17 cellular contexts compared by ENCODE assay signal in genomic region chr13:21872795-21873194, GRCh38.
"Had no signal": no experiment of that assay in that cellular context is flagged by ENCODE, and none has a peak within 500 bp of the region (broad histone marks: within the 10 kb centered on the region; RNA-seq: fewer than 3 reads in every experiment).

No MANE protein-coding gene starts in this region.

- H3K36me3 ChIP-seq: lower lobe of right lung, tibial artery had no signal

- H3K27me3 ChIP-seq: body of pancreas, tibial artery had no signal

- H3K27me3 Mint-ChIP-seq: activated B cell treated with CpG ODN at 0.5 μM for 24 hours had no signal

- DNase-seq: activated B cell treated with CpG ODN at 0.5 μM for 24 hours; activated CD4-positive, alpha-beta T cell treated with anti-CD3 and anti-CD28 coated beads for 48 hours; activated CD8-positive, alpha-beta T cell treated with anti-CD3 and anti-CD28 coated beads, Interleukin-2, amount 10 ng/mL, durations not matched to agents 7 days and 5 days; activated naive CD4-positive, alpha-beta T cell treated with Interleukin-2 at 50 U/mL for 16 hours; activated naive CD8-positive, alpha-beta T cell treated with anti-CD3 and anti-CD28 coated beads, Interleukin-2, amount 10 ng/mL, durations not matched to agents 7 days and 5 days; activated T-cell treated with anti-CD3 and anti-CD28 coated beads, Interleukin-2, amount 50 U/mL, for 24 hours; body of pancreas; central memory CD4-positive, alpha-beta T cell; dorsolateral prefrontal cortex; left colon; lower lobe of right lung; posterior cingulate gyrus; stimulated activated naive B cell treated with anti-CD40 and anti-IgM and Interleukin-4, amounts not matched to agents 10 μg/mL and 1 μg/mL and 100 μg/mL, for 72 hours; tibial artery had no signal

- ATAC-seq: activated CD8-positive, alpha-beta T cell treated with anti-CD3 and anti-CD28 coated beads, Interleukin-2, amount 10 ng/mL, durations not matched to agents 7 days and 5 days; body of pancreas; left colon; lower lobe of right lung; natural killer cell treated with Interleukin-12 subunit alpha and Interleukin-12 subunit beta and Interleukin-15 and Interleukin-18, amount 100 ng/mL, for 72 hours; stimulated activated naive B cell treated with anti-CD40 and anti-IgM and Interleukin-4, amounts not matched to agents 10 μg/mL and 1 μg/mL and 100 μg/mL, for 72 hours had no signal

- H3K27ac Mint-ChIP-seq: activated B cell treated with CpG ODN at 0.5 μM for 24 hours; activated CD8-positive, alpha-beta T cell treated with anti-CD3 and anti-CD28 coated beads, Interleukin-2, amount 10 ng/mL, durations not matched to agents 7 days and 5 days; activated naive CD8-positive, alpha-beta T cell treated with anti-CD3 and anti-CD28 coated beads, Interleukin-2, amount 10 ng/mL, durations not matched to agents 7 days and 5 days; activated T-cell treated with anti-CD3 and anti-CD28 coated beads, Interleukin-2, amount 50 U/mL, for 24 hours; activated T-helper 2 cell treated with anti-CD3 and anti-CD28 coated beads, Interferon-gamma antibody, Interleukin-2, Interleukin-4, amounts not matched to agents 10 μg/mL and 5 μg/mL and 100 μg/mL, durations not matched to agents 14 hours and 24 hours and 36 hours; mesothelial cell of epicardium; natural killer cell treated with Interleukin-12 subunit alpha and Interleukin-12 subunit beta and Interleukin-15 and Interleukin-18, amount 100 ng/mL, for 72 hours; stimulated activated naive B cell treated with anti-CD40 and anti-IgM and Interleukin-4, amounts not matched to agents 10 μg/mL and 1 μg/mL and 100 μg/mL, for 72 hours had no signal

- H3K9me3 ChIP-seq: body of pancreas, lower lobe of right lung, tibial artery had no signal

- H3K4me1 Mint-ChIP-seq: activated B cell treated with CpG ODN at 0.5 μM for 24 hours; activated naive CD8-positive, alpha-beta T cell treated with anti-CD3 and anti-CD28 coated beads, Interleukin-2, amount 10 ng/mL, durations not matched to agents 7 days and 5 days; stimulated activated naive B cell treated with anti-CD40 and anti-IgM and Interleukin-4, amounts not matched to agents 10 μg/mL and 1 μg/mL and 100 μg/mL, for 72 hours had no signal

- H3K9me3 Mint-ChIP-seq: activated B cell treated with CpG ODN at 0.5 μM for 24 hours; activated naive CD8-positive, alpha-beta T cell treated with anti-CD3 and anti-CD28 coated beads, Interleukin-2, amount 10 ng/mL, durations not matched to agents 7 days and 5 days; activated T-cell treated with anti-CD3 and anti-CD28 coated beads, Interleukin-2, amount 50 U/mL, for 24 hours; activated T-helper 2 cell treated with anti-CD3 and anti-CD28 coated beads, Interferon-gamma antibody, Interleukin-2, Interleukin-4, amounts not matched to agents 10 μg/mL and 5 μg/mL and 100 μg/mL, durations not matched to agents 14 hours and 24 hours and 36 hours; mesothelial cell of epicardium; natural killer cell treated with Interleukin-12 subunit alpha and Interleukin-12 subunit beta and Interleukin-15 and Interleukin-18, amount 100 ng/mL, for 72 hours had no signal

- H3K36me3 Mint-ChIP-seq: activated naive CD8-positive, alpha-beta T cell treated with anti-CD3 and anti-CD28 coated beads, Interleukin-2, amount 10 ng/mL, durations not matched to agents 7 days and 5 days; mesothelial cell of epicardium; natural killer cell treated with Interleukin-12 subunit alpha and Interleukin-12 subunit beta and Interleukin-15 and Interleukin-18, amount 100 ng/mL, for 72 hours; stimulated activated naive B cell treated with anti-CD40 and anti-IgM and Interleukin-4, amounts not matched to agents 10 μg/mL and 1 μg/mL and 100 μg/mL, for 72 hours had no signal

- H3K4me3 Mint-ChIP-seq: activated B cell treated with CpG ODN at 0.5 μM for 24 hours; activated CD8-positive, alpha-beta T cell treated with anti-CD3 and anti-CD28 coated beads, Interleukin-2, amount 10 ng/mL, durations not matched to agents 7 days and 5 days; activated naive CD8-positive, alpha-beta T cell treated with anti-CD3 and anti-CD28 coated beads, Interleukin-2, amount 10 ng/mL, durations not matched to agents 7 days and 5 days; activated T-cell treated with anti-CD3 and anti-CD28 coated beads, Interleukin-2, amount 50 U/mL, for 24 hours; mesothelial cell of epicardium; natural killer cell treated with Interleukin-12 subunit alpha and Interleukin-12 subunit beta and Interleukin-15 and Interleukin-18, amount 100 ng/mL, for 72 hours; stimulated activated naive B cell treated with anti-CD40 and anti-IgM and Interleukin-4, amounts not matched to agents 10 μg/mL and 1 μg/mL and 100 μg/mL, for 72 hours had no signal

- H3K4me3 ChIP-seq: body of pancreas, dorsolateral prefrontal cortex, lower lobe of right lung, tibial artery had no signal

- H3K27ac ChIP-seq: body of pancreas, dorsolateral prefrontal cortex, lower lobe of right lung, tibial artery had no signal

- H3K4me1 ChIP-seq: lower lobe of right lung, tibial artery had no signal
